ENCODE assay signal across 25 cellular contexts in the genomic region with DNA sequence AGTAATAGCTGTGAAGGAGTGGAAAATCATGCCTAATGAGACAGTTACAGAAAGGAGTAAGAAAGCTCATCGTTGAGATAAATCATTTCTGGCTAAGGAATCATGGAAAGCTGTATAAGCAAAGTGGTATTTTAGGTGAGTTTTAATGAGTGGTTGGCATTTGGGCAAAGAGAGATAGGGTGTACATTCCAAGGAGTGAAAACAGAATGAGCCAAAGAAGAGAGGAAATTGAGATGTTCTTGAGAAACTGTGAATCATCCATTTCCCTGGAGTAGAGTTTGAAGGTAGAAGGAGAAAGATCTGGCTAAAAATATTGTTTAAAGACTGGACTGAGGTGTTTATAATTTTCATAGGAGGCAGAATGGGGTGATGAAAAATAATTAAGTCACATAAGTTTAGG. TPM values are rescaled to one million over a fixed set of nuclear protein-coding genes. Genes with fewer than 3 reads are reported as not detected.
DNase-seq lines count a peak whose midpoint lies in the region; ATAC-seq and TF ChIP-seq lines count a peak whose summit lies in the region.
"Had no signal": no experiment of that assay in that cellular context is flagged by ENCODE, and none has a peak within 500 bp of the region (broad histone marks: within the 10 kb centered on the region; RNA-seq: fewer than 3 reads in every experiment).

No MANE protein-coding gene starts in this region.

- H3K27ac ChIP-seq in coronary artery (peak overlapping the region; percentile 9 to 53), osteoblast (ENCODE audit: low read depth, low read length) (peak overlapping the region; percentile 41), uterus (no peak overlapping the region)
- H3K27ac ChIP-seq: C4-2B, ovary, right atrium auricular region, upper lobe of right lung had no signal

- TF ChIP-seq POLR2A in uterus (IDR thresholded peaks at IDR 0.05) = no peak

- H3K27me3 ChIP-seq in osteoblast (ENCODE audit: insufficient read depth, low read length) (no peaks in the 10 kb centered on the region), uterus (no peaks in the 10 kb centered on the region)
- H3K27me3 ChIP-seq: ovary, right atrium auricular region, upper lobe of right lung had no signal

- H3K36me3 ChIP-seq in osteoblast (ENCODE audit: insufficient read depth, low read length) (peaks cover 11% of the 10 kb centered on the region), uterus (no peaks in the 10 kb centered on the region)
- H3K36me3 ChIP-seq: ovary, right atrium auricular region, upper lobe of right lung had no signal

- no peak overlapping the region for H2AFZ ChIP-seq in osteoblast (ENCODE audit: low read length)

- peak; percentile 24 for DNase-seq in GM03348 (ENCODE audit: low spot score)
- DNase-seq in NCI-H226 = peak; percentile 78
- DNase-seq in coronary artery (ENCODE audit: low spot score) = no peak
- DNase-seq in osteoblast (ENCODE audit: insufficient read length, low spot score, missing footprints) = no peak
- no peak for DNase-seq in SHP77 treated with DMSO at 0.1 percent for 48 hours (lab: John Stamatoyannopoulos, UW)
- no peak for DNase-seq in NCI-H187 treated with DMSO at 0.1 percent for 48 hours (lab: John Stamatoyannopoulos, UW)
- no peak for DNase-seq in uterus
- DNase-seq: activated CD4-positive, alpha-beta memory T cell treated with anti-CD3 and anti-CD28 coated beads, Interleukin-2, amount 10 ng/mL, durations not matched to agents 7 days and 5 days; activated CD4-positive, alpha-beta T cell treated with anti-CD3 and anti-CD28 coated beads for 1 hour; activated CD8-positive, alpha-beta memory T cell treated with anti-CD3 and anti-CD28 coated beads, Interleukin-2, amount 50 U/mL, for 48 hours; activated naive CD4-positive, alpha-beta T cell treated with anti-CD3 and anti-CD28 coated beads, Interleukin-2, amount 10 ng/mL, durations not matched to agents 7 days and 5 days; Caco-2; central memory CD4-positive, alpha-beta T cell; dermis blood vessel endothelial cell; kidney; midbrain; naive thymus-derived CD8-positive, alpha-beta T cell; NCI-H1092; NCI-H1930; ovary; stimulated activated CD4-positive, alpha-beta T cell treated with anti-CD3 and anti-CD28 coated beads, Interleukin-2, amount 100 ng/mL, for 48 hours; upper lobe of right lung had no signal

- H3K4me2 ChIP-seq in osteoblast (ENCODE audit: insufficient read depth, low read length) = no peak overlapping the region

- H3K4me3 ChIP-seq in coronary artery (no peak overlapping the region), osteoblast (ENCODE audit: insufficient read depth, low read length) (no peak overlapping the region), uterus (no peak overlapping the region)
- H3K4me3 ChIP-seq: ovary, right atrium auricular region, upper lobe of right lung had no signal

- H3K9me3 ChIP-seq in osteoblast (ENCODE audit: low read depth, low read length) = no peaks in the 10 kb centered on the region
- H3K9me3 ChIP-seq in uterus = no peaks in the 10 kb centered on the region
- H3K9me3 ChIP-seq: Caco-2, ovary, right atrium auricular region, upper lobe of right lung had no signal

- no peak for TF ChIP-seq CTCF in coronary artery (IDR thresholded peaks at IDR 0.05)
- no peak for TF ChIP-seq CTCF in osteoblast (IDR thresholded peaks at IDR 0.05; ENCODE audit: extremely low read depth, low read depth, low read length)
- TF ChIP-seq CTCF in uterus (IDR thresholded peaks at IDR 0.05) = no peak

- H4K20me1 ChIP-seq in osteoblast (ENCODE audit: insufficient read depth, low read length) = no peaks in the 10 kb centered on the region

- intact Hi-C loops in uterus (cut with DNase I; ENCODE audit: low total_unique reads) = no loop called here

- H3K79me2 ChIP-seq in osteoblast (ENCODE audit: insufficient read depth, low read length) = peaks cover 84% of the 10 kb centered on the region

- H3K4me1 ChIP-seq in osteoblast (ENCODE audit: insufficient read depth, low read length) (peaks cover 38% of the 10 kb centered on the region), uterus (no peaks in the 10 kb centered on the region)
- H3K4me1 ChIP-seq: right atrium auricular region, upper lobe of right lung had no signal

- ATAC-seq in HG02588 (IDR thresholded peaks at IDR 0.05; ENCODE audit: unreplicated experiment) = no peak
- ATAC-seq: naive thymus-derived CD8-positive, alpha-beta T cell; upper lobe of right lung had no signal

RNA-seq across cellular contexts. Expression of a gene that starts 9.5 kb away (rescaled TPM):
- total RNA-seq in osteoblast = 18.6 and 24.6 TPM in 2 replicates
- total RNA-seq in uterus = 10 to 100 TPM in 2 of 4 donors, 1 to 10 TPM in 2; 7.0 to 37.9 (median 9.8) TPM
- total RNA-seq: activated CD4-positive, alpha-beta memory T cell treated with anti-CD3 and anti-CD28 coated beads, Interleukin-2, amount 10 ng/mL, durations not matched to agents 7 days and 5 days had no signal

Comparison
In these comparisons a context has a peak if more than half of its experiments do, and no peak if none do; other contexts are left out.
1. DNase-seq: peak in GM03348 (single experiment) and NCI-H226 (single experiment); none in coronary artery (single experiment), osteoblast (single experiment), SHP77 treated with DMSO at 0.1 percent for 48 hours (single experiment), NCI-H187 treated with DMSO at 0.1 percent for 48 hours (single experiment) and uterus (0 of 2).
2. H3K27ac ChIP-seq: peak in coronary artery (2 of 2) and osteoblast (single experiment); none in uterus (0 of 2).